8 cellular contexts compared by ENCODE assay signal in the genomic region with DNA sequence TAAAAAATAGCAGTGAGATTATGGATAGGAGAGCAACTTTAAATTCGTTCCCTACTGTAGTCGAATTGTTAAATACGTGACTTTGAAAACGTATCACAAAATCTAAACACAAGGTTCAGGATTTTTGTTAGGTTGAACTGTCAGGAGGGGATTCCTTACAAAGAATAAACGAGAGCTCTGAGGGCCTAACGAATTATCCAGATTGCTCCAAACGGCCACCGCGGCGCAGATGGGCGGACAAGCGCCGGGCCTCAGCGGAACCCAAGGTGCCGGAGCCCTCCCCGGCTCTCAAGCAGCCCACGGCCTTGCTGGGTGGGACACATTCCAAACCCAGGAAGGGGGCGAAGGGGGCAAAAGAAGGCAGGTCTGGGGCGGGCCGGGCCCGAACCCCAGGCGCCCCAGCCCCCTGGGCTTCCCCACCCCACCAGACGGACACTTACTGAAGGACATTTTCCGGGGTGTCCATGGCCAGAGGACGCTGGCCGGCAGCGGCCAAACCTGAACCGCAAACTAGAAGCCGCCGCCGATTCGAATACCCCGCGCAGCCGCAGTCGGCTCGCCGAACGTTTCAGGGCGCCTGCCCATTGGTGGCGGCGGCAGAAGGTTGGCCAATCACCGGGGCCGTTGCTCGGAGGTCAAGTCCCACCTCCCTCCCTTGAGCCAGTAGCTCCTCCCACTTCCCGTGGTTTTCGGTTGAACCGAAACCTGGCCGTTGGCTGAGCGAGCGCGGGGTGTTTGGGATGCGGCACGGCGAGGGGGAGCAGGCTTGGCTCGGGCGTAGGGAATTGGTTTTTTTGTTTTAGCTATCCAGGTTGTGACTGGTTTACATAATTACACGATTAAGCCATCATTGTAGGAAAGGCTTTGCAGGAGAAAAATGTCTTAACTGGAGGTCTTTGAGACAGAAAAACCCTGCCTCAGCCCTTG. TPM values are rescaled to one million over a fixed set of nuclear protein-coding genes. Genes with fewer than 3 reads are reported as not detected.
DNase-seq lines count a peak whose midpoint lies in the region; ATAC-seq and TF ChIP-seq lines count a peak whose summit lies in the region.

A gene (minus strand): TSS at position 534 of the 927 bp plus-strand sequence. CDS start 68 bp downstream, at position 466.

- peak within 1 kb of the TSS; percentile 96 for H3K4me2 ChIP-seq in KMS-11

- H3K27me3 ChIP-seq in KMS-11 (ENCODE audit: insufficient read depth, low read depth) (no peaks in the 10 kb centered on the region), Peyer's patch (no peaks in the 10 kb centered on the region), esophagus muscularis mucosa (peaks cover 0 to 3% (median 0%) of the 10 kb centered on the region in 4 donors)

- H3K36me3 ChIP-seq in KMS-11 (ENCODE audit: insufficient read depth) (no peaks in the 10 kb centered on the region; the same call in 1 of the 2 replicates), Peyer's patch (no peaks in the 10 kb centered on the region), esophagus muscularis mucosa (no peaks in the 10 kb centered on the region)

- H3K9me3 ChIP-seq in Peyer's patch (no peaks in the 10 kb centered on the region), esophagus muscularis mucosa (no peaks in the 10 kb centered on the region)

- no peak for TF ChIP-seq EP300 in esophagus muscularis mucosa (IDR thresholded peaks at IDR 0.05)

- peak; percentile 33 to 59 for TF ChIP-seq POLR2A in Peyer's patch (IDR thresholded peaks at IDR 0.05)
- TF ChIP-seq POLR2A in esophagus muscularis mucosa (IDR thresholded peaks at IDR 0.05; ENCODE audit: low read depth): no peak

- DNase-seq in DMS53 treated with DMSO at 0.1 percent for 48 hours (lab: John Stamatoyannopoulos, UW; ENCODE audit: unreplicated experiment) (peak; percentile 98), Peyer's patch (peak; percentile 95 to 99 (median 97)), esophagus muscularis mucosa (ENCODE audit: extremely low spot score) (peak; percentile 98), myocyte (ENCODE audit: low read depth) (peak; percentile 98)
- peak; percentile 95 to 96 for DNase-seq in activated T-cell treated with anti-CD3 and anti-CD28 coated beads, Interleukin-2, amount 50 U/mL, for 48 hours
- DNase-seq in stimulated activated CD8-positive, alpha-beta memory T cell treated with anti-CD3 and anti-CD28 coated beads, Interleukin-7, amount 100 ng/mL, for 48 hours (ENCODE audit: extremely low read depth in 1 of 2, low read depth in 1 of 2): peak; percentile 90 to 95

- ATAC-seq in GM21737 (IDR thresholded peaks at IDR 0.05; ENCODE audit: unreplicated experiment): peak; percentile 71

- H3K27ac ChIP-seq in KMS-11: peak within 1 kb of the TSS; percentile 91
- peak within 1 kb of the TSS; percentile 72 to 85 (median 80) for H3K27ac ChIP-seq in Peyer's patch
- H3K27ac ChIP-seq in esophagus muscularis mucosa (replicated peaks in 1 of 4): peak within 1 kb of the TSS; percentile 82 to 90 (median 90)

- no peak for TF ChIP-seq CTCF in KMS-11 (conservative IDR thresholded peaks at IDR 0.05; ENCODE audit: low read depth, low read length)
- TF ChIP-seq CTCF in Peyer's patch (IDR thresholded peaks at IDR 0.05): no peak
- no peak for TF ChIP-seq CTCF in esophagus muscularis mucosa (IDR thresholded peaks at IDR 0.05)

- peak within 1 kb of the TSS; percentile 64 for H3K4me3 ChIP-seq in KMS-11 (IDR thresholded peaks at IDR 0.05; ENCODE audit: insufficient read depth, low read depth, low read length)
- H3K4me3 ChIP-seq in Peyer's patch: peak within 1 kb of the TSS; percentile 62 to 77 (median 67)
- peak within 1 kb of the TSS; percentile 65 to 74 (median 73) for H3K4me3 ChIP-seq in esophagus muscularis mucosa

- peaks cover 49% of the 10 kb centered on the region for H3K79me2 ChIP-seq in KMS-11 (ENCODE audit: insufficient read depth, low read depth)

- H2AFZ ChIP-seq in KMS-11 (ENCODE audit: low read depth): peak within 1 kb of the TSS; percentile 16; the same call in 1 of the 2 replicates

- H3K4me1 ChIP-seq in KMS-11 (ENCODE audit: low read depth, poor library complexity, severe bottlenecking) (peaks cover 42% of the 10 kb centered on the region), Peyer's patch (peaks cover 0 to 22% (median 4%) of the 10 kb centered on the region in 4 donors), esophagus muscularis mucosa (peaks cover 7 to 21% (median 18%) of the 10 kb centered on the region in 4 donors)

- intact Hi-C loops in esophagus muscularis mucosa (cut with DNase I): no loop called here

- WGBS in esophagus muscularis mucosa: under 1% methylated on average over 19 of the region's 58 CpGs

- no peaks in the 10 kb centered on the region for H4K20me1 ChIP-seq in KMS-11 (ENCODE audit: insufficient read depth)

- H3K9ac ChIP-seq in KMS-11: peak within 1 kb of the TSS; percentile 77

RNA-seq across cellular contexts. Expression of the gene that starts here (rescaled TPM):
- total RNA-seq in Peyer's patch: 1 to 10 TPM; 4.0 to 9.1 (median 5.2) TPM
- 1 to 10 TPM in 2 of 4 donors, under 1 TPM in 1, not detected in 1; 0.80 to 1.8 (median 1.1) TPM for total RNA-seq in esophagus muscularis mucosa
- total RNA-seq in myocyte: 2.1 and 5.8 TPM in 2 replicates
- polyA plus RNA-seq in myocyte (2012): 0.38 TPM

Comparison
In these comparisons a context has a peak if more than half of its experiments do, and no peak if none do; other contexts are left out.
1. Peak in every context shown above with its lines: DNase-seq, ATAC-seq, H3K4me3 ChIP-seq and H3K27ac ChIP-seq.